Comparison of ENCODE assay signal across 1 cellular context in genomic region chr20:50664248-50664647, GRCh38.
A peak's percentile ranks its signal among the peaks of the same experiment; 100 is the strongest.
TF ChIP-seq lines count a peak whose summit lies in the region.

No MANE protein-coding gene starts in this region.

TF ChIP-seq in K562, 482 proteins besides CTCF, POLR2A, EP300 and RAD21 (continued from another document):
- TF ChIP-seq NCOR1 (IDR thresholded peaks at IDR 0.05) (no peak), COPS2 (conservative IDR thresholded peaks at IDR 0.05) (no peak), ZBTB40 (IDR thresholded peaks at IDR 0.05) (0 out of 2 replicates have a peak, but pooled peaks have one; percentile 18), ZBTB40 (CRISPR knock-in tag; IDR thresholded peaks at IDR 0.05) (no peak), MEIS2 (IDR thresholded peaks at IDR 0.05; ENCODE audit: partially characterized antibody) (peak; percentile 27), ZNF24 (IDR thresholded peaks at IDR 0.05) (no peak), ATF1 (CRISPR knock-in tag; IDR thresholded peaks at IDR 0.05) (no peak), ATF1 (tag; IDR thresholded peaks at IDR 0.05) (no peak), ZBTB33 (CRISPR knock-in tag; IDR thresholded peaks at IDR 0.05) (peak; percentile 92), SNRNP70 (optimal IDR thresholded peaks at IDR 0.05; ENCODE audit: low read depth, low read length) (no peak), ESRRB (CRISPR knock-in tag; IDR thresholded peaks at IDR 0.05; ENCODE audit: borderline replicate concordance) (no peak)
